ENCODE assay signal across 27 cellular contexts in the genomic region with DNA sequence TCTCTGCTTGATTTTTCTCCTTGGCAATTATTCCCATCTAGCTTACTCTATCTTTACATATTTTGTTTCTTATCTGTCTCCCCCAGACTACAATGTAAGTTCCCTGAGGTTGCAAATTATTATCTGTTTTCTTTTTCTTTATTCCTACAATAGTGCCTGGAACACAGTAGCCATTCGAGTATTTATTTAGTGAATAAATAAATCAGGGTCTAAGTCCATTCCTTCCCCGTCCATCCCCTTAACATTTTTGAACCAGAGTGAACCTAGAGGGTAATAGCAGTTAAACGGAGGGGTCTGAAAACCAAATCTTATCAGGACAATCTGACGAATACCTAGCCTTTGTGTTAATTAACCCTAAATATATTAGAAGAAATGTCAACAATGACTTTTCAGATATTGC.
"Had no signal": no experiment of that assay in that cellular context is flagged by ENCODE, and none has a peak within 500 bp of the region (broad histone marks: within the 10 kb centered on the region; RNA-seq: fewer than 3 reads in every experiment).

No MANE protein-coding gene starts in this region.

- H3K27me3 ChIP-seq: pancreas, right atrium auricular region, testis, tibial artery, transverse colon had no signal

- H3K27ac ChIP-seq: neutrophil, pancreas, prostate gland, right atrium auricular region, skin epidermis, spleen, suprapubic skin, testis, tibial artery, transverse colon, upper lobe of right lung, uterus had no signal

- H3K9me3 ChIP-seq: neutrophil, pancreas, prostate gland, right atrium auricular region, spleen, suprapubic skin, testis, tibial artery, transverse colon, upper lobe of right lung, uterus had no signal

- H3K4me3 ChIP-seq: pancreas, prostate gland, right atrium auricular region, skin epidermis, smooth muscle cell, spleen, suprapubic skin, testis, tibial artery, transverse colon, upper lobe of right lung, uterus had no signal

- H3K36me3 ChIP-seq: neutrophil, pancreas, prostate gland, right atrium auricular region, spleen, suprapubic skin, tibial artery, transverse colon, upper lobe of right lung, uterus had no signal

- H3K4me2 ChIP-seq: smooth muscle cell had no signal

- ATAC-seq: natural killer cell; pancreas; sciatic nerve; stimulated activated memory B cell treated with anti-CD40 and anti-IgM and Interleukin-4, amounts not matched to agents 10 μg/mL and 1 μg/mL and 100 μg/mL, for 72 hours; stimulated activated naive CD8-positive, alpha-beta T cell treated with anti-CD3 and anti-CD28 coated beads, Interleukin-15, amount 100 ng/mL, for 72 hours; stimulated activated naive CD8-positive, alpha-beta T cell treated with anti-CD3 and anti-CD28 coated beads, Interleukin-15, Interleukin-2, amounts not matched to agents 100 U/mL and 50 U/mL, for 24 hours had no signal

- H3K4me1 ChIP-seq: pancreas, prostate gland, right atrium auricular region, spleen, suprapubic skin, testis, transverse colon, upper lobe of right lung, uterus had no signal

- DNase-seq: natural killer cell; nucleus accumbens; pancreas; retina; spleen; stimulated activated CD4-positive, alpha-beta T cell treated with anti-CD3 and anti-CD28 coated beads, Interleukin-12 subunit alpha, Interleukin-12 subunit beta, amount 100 ng/mL, for 4 hours; stimulated activated CD4-positive, alpha-beta T cell treated with anti-CD3 and anti-CD28 coated beads, Interleukin-1b, Interleukin-23, amount 100 ng/mL, for 48 hours; stimulated activated CD4-positive, alpha-beta T cell treated with anti-CD3 and anti-CD28 coated beads, Interleukin-4, amount 100 ng/mL, for 1 hour; stimulated activated CD4-positive, alpha-beta T cell treated with anti-CD3 and anti-CD28 coated beads, Interleukin-4, amount 100 ng/mL, for 4 hours; stimulated activated CD8-positive, alpha-beta memory T cell treated with anti-CD3 and anti-CD28 coated beads, Interleukin-4, amount 100 ng/mL, for 48 hours; stimulated activated naive CD4-positive, alpha-beta T cell; stimulated activated naive CD8-positive, alpha-beta T cell treated with anti-CD3 and anti-CD28 coated beads, Interleukin-15, amount 100 ng/mL, for 72 hours; stimulated activated naive CD8-positive, alpha-beta T cell treated with anti-CD3 and anti-CD28 coated beads, Interleukin-15, Interleukin-2, amounts not matched to agents 100 U/mL and 50 U/mL, for 24 hours; substantia nigra; tibial artery; transverse colon; upper lobe of right lung; uterus had no signal
